In genomic region chr17:39970157-39970692, GRCh38 we compare ENCODE assay signal across 37 cellular contexts. TPM values are rescaled to one million over a fixed set of nuclear protein-coding genes. Genes with fewer than 3 reads are reported as not detected.
"Had no signal": no experiment of that assay in that cellular context is flagged by ENCODE, and none has a peak within 500 bp of the region (broad histone marks: within the 10 kb centered on the region; RNA-seq: fewer than 3 reads in every experiment).

No MANE protein-coding gene starts in this region.

- H3K36me3 ChIP-seq: brain microvascular endothelial cell, cardiac muscle cell had no signal

- H3K4me3 ChIP-seq: cardiac muscle cell, PC-9 had no signal

- DNase-seq: activated B cell treated with CpG ODN at 0.5 μM for 24 hours; activated CD4-positive, alpha-beta memory T cell treated with anti-CD3 and anti-CD28 coated beads for 36 hours; activated CD4-positive, alpha-beta T cell treated with anti-CD3 and anti-CD28 coated beads for 4 hours; activated CD4-positive, alpha-beta T cell treated with anti-CD3 and anti-CD28 coated beads, Interleukin-2, amount 50 U/mL, for 1 hour; activated CD4-positive, CD25-positive, alpha-beta regulatory T cell treated with anti-CD3 and anti-CD28 coated beads, Interleukin-2, amount 50 U/mL, for 72 hours; activated CD8-positive, alpha-beta memory T cell treated with anti-CD3 and anti-CD28 coated beads, Interleukin-2, amount 10 ng/mL, durations not matched to agents 7 days and 5 days; activated CD8-positive, alpha-beta memory T cell treated with anti-CD3 and anti-CD28 coated beads, Interleukin-2, amount 50 U/mL, for 48 hours; activated effector memory CD4-positive, alpha-beta T cell treated with Interleukin-2 at 50 U/mL for 16 hours; activated naive CD4-positive, alpha-beta T cell treated with anti-CD3 and anti-CD28 coated beads, Interleukin-2, amount 50 U/mL, for 16 hours; activated naive CD8-positive, alpha-beta T cell treated with anti-CD3 and anti-CD28 coated beads for 36 hours; activated T-cell treated with anti-CD3 and anti-CD28 coated beads, Interleukin-2, amount 50 U/mL, for 48 hours; amniotic stem cell; aorta; brain microvascular endothelial cell; NCI-H1092 treated with DMSO at 0.1 percent for 48 hours; NCI-H1417; NCI-H146; NCI-H187; NCI-H2029 treated with DMSO at 0.1 percent for 48 hours; NCI-H2107; NCI-H2171; NCI-H510A; NCI-H526; NCI-H748 treated with DMSO at 0.1 percent for 48 hours; NK-92 treated with Interleukin-12 subunit alpha and Interleukin-12 subunit beta, amount 100 ng/mL, for 24 hours; PC-9; SW 1271; T-helper 1 cell; T-helper 2 cell; T-helper 9 cell had no signal

- H3K27ac ChIP-seq: brain microvascular endothelial cell, cardiac muscle cell, KMS-11, PC-9, RWPE1, VCaP had no signal

- ATAC-seq: activated CD8-positive, alpha-beta memory T cell treated with anti-CD3 and anti-CD28 coated beads, Interleukin-2, amount 10 ng/mL, durations not matched to agents 7 days and 5 days had no signal

- H3K9ac ChIP-seq: KMS-11 had no signal

- H3K27me3 ChIP-seq: brain microvascular endothelial cell had no signal

RNA-seq across cellular contexts. Expression of gene GSDMA, which starts 7.4 kb away (rescaled TPM):
- total RNA-seq: activated B cell treated with CpG ODN at 0.5 μM for 24 hours; activated CD8-positive, alpha-beta memory T cell treated with anti-CD3 and anti-CD28 coated beads, Interleukin-2, amount 10 ng/mL, durations not matched to agents 7 days and 5 days; cardiac muscle cell; LHCN-M2 had no signal

RNA-seq across cellular contexts. Expression of gene LRRC3C, which starts 42.7 kb away (rescaled TPM):
- total RNA-seq: activated B cell treated with CpG ODN at 0.5 μM for 24 hours; activated CD4-positive, alpha-beta memory T cell treated with anti-CD3 and anti-CD28 coated beads for 36 hours; activated CD8-positive, alpha-beta memory T cell treated with anti-CD3 and anti-CD28 coated beads, Interleukin-2, amount 10 ng/mL, durations not matched to agents 7 days and 5 days; activated naive CD8-positive, alpha-beta T cell treated with anti-CD3 and anti-CD28 coated beads for 36 hours; aorta; cardiac muscle cell; LHCN-M2; OCI-LY7; PC-9; Right ventricle myocardium superior had no signal

RNA-seq across cellular contexts. Expression of gene CSF3, which starts 45.0 kb away (rescaled TPM):
- total RNA-seq: activated B cell treated with CpG ODN at 0.5 μM for 24 hours; activated CD4-positive, alpha-beta memory T cell treated with anti-CD3 and anti-CD28 coated beads for 36 hours; activated CD8-positive, alpha-beta memory T cell treated with anti-CD3 and anti-CD28 coated beads, Interleukin-2, amount 10 ng/mL, durations not matched to agents 7 days and 5 days; activated naive CD8-positive, alpha-beta T cell treated with anti-CD3 and anti-CD28 coated beads for 36 hours; cardiac muscle cell; OCI-LY7; PC-9; Right ventricle myocardium superior had no signal
